13 cellular contexts compared by ENCODE assay signal in genomic region chr6:17381429-17382147, GRCh38. TPM values are rescaled to one million over a fixed set of nuclear protein-coding genes. Genes with fewer than 3 reads are reported as not detected.
DNase-seq lines count a peak whose midpoint lies in the region; ATAC-seq, FAIRE-seq and TF ChIP-seq lines count a peak whose summit lies in the region.
"Had no signal": no experiment of that assay in that cellular context is flagged by ENCODE, and none has a peak within 500 bp of the region (broad histone marks: within the 10 kb centered on the region; RNA-seq: fewer than 3 reads in every experiment).

No MANE protein-coding gene starts in this region.

- H3K79me2 ChIP-seq in HepG2 (ENCODE audit: insufficient read depth, low read length) = no peaks in the 10 kb centered on the region

- H2AFZ ChIP-seq in HepG2 (ENCODE audit: low read length) = no peak overlapping the region

- TF ChIP-seq RAD21 in HepG2 (CRISPR knock-in tag; IDR thresholded peaks at IDR 0.05) = no peak

- intact Hi-C loops in HepG2 (cut with micrococcal nuclease; ENCODE audit: unreplicated experiment) (no loop called here), right lobe of liver (cut with DNase I) (no loop called here), aorta (cut with DNase I) (no loop called here)

- H4K20me1 ChIP-seq in HepG2 (ENCODE audit: insufficient read depth, low read length) = no peaks in the 10 kb centered on the region

- ATAC-seq in HepG2 = no peak; the same call in 2 of the 3 replicates
- no peak for ATAC-seq in right lobe of liver
- peak; percentile 57 for ATAC-seq in aorta (ENCODE audit: low FRiP score)
- ATAC-seq: activated T-cell treated with anti-CD3 and anti-CD28 coated beads, Interleukin-2, amount 50 U/mL, for 72 hours had no signal

- BruUV-seq in HepG2 (replicated peaks; lab: Mats Ljungman, UMichigan) = no TSS peak

- H3K27me3 ChIP-seq in HepG2 (ENCODE audit: control insufficient read depth in 1 of 2, insufficient read depth in 2 of 2, low read length in 2 of 2) (no peaks in the 10 kb centered on the region; a peak in 1 of 5 replicates), right lobe of liver (no peaks in the 10 kb centered on the region), adipocyte (replicated peaks; ENCODE audit: control insufficient read depth, insufficient read depth, low read length) (no peaks in the 10 kb centered on the region), aorta (ENCODE audit: control insufficient read depth in 1 of 2, insufficient read depth in 2 of 2, low read length in 1 of 2) (no peaks in the 10 kb centered on the region)

- H3K36me3 ChIP-seq in HepG2 (replicated peaks in 1 of 2; ENCODE audit: control insufficient read depth in 1 of 2, insufficient read depth in 2 of 2, low read length in 2 of 2) (no peaks in the 10 kb centered on the region), right lobe of liver (no peaks in the 10 kb centered on the region), adipocyte (ENCODE audit: control insufficient read depth, insufficient read depth, low read length, severe bottlenecking) (no peaks in the 10 kb centered on the region), aorta (ENCODE audit: control insufficient read depth in 1 of 2, insufficient read depth in 2 of 2, low read length in 1 of 2) (no peaks in the 10 kb centered on the region)

- TF ChIP-seq EP300 in HepG2 (IDR thresholded peaks at IDR 0.05; ENCODE audit: low read depth in 2 of 2, low read length in 2 of 2) (no peak), HepG2 (CRISPR knock-in tag; IDR thresholded peaks at IDR 0.05; ENCODE audit: borderline replicate concordance) (no peak)

- DNase-seq in HepG2 (ENCODE audit: low spot score) = no peak
- no peak for DNase-seq in right lobe of liver
- peak; percentile 35 for DNase-seq in adipocyte (ENCODE audit: low read depth)
- peak; percentile 75 for DNase-seq in inferior parietal cortex (ENCODE audit: extremely low spot score)
- peak in 1 of 2 donors; percentile 51 for DNase-seq in aorta
- DNase-seq in NCI-H526 treated with DMSO at 0.1 percent for 48 hours (lab: John Stamatoyannopoulos, UW) = no peak
- no peak for DNase-seq in SK-N-DZ (ENCODE audit: low spot score)
- DNase-seq in HEK293T (ENCODE audit: extremely low spot score) = no peak
- DNase-seq: activated CD4-positive, CD25-positive, alpha-beta regulatory T cell; activated T-cell treated with anti-CD3 and anti-CD28 coated beads, Interleukin-2, amount 50 U/mL, for 72 hours; cerebellar nuclear complex; NCI-H2081 had no signal

- H3K4me3 ChIP-seq in HepG2 (replicated peaks in 1 of 3; ENCODE audit: insufficient read depth in 1 of 3, low read depth in 2 of 3, low read length in 3 of 3) = no peak overlapping the region
- no peak overlapping the region for H3K4me3 ChIP-seq in right lobe of liver
- no peak overlapping the region for H3K4me3 ChIP-seq in adipocyte (ENCODE audit: low read length)
- H3K4me3 ChIP-seq in aorta (ENCODE audit: low read length in 2 of 2) = no peak overlapping the region
- H3K4me3 ChIP-seq: lung had no signal

- peaks cover 13% of the 10 kb centered on the region for H3K4me1 ChIP-seq in HepG2 (ENCODE audit: insufficient read depth, low read length)
- H3K4me1 ChIP-seq in right lobe of liver = no peaks in the 10 kb centered on the region
- peaks cover 10% of the 10 kb centered on the region for H3K4me1 ChIP-seq in adipocyte (ENCODE audit: control insufficient read depth, insufficient read depth, low read length)
- no peaks in the 10 kb centered on the region for H3K4me1 ChIP-seq in aorta (ENCODE audit: control insufficient read depth in 1 of 2, insufficient read depth in 2 of 2, low read length in 2 of 2)

- TF ChIP-seq POLR2A in HepG2 (IDR thresholded peaks at IDR 0.05; ENCODE audit: insufficient read depth in 1 of 2, low read depth in 2 of 2, low read length in 2 of 2) (no peak), right lobe of liver (IDR thresholded peaks at IDR 0.05) (no peak)

- H3K9me3 ChIP-seq in HepG2 (ENCODE audit: low read length) (no peaks in the 10 kb centered on the region), right lobe of liver (no peaks in the 10 kb centered on the region), adipocyte (ENCODE audit: control insufficient read depth, low read length) (no peaks in the 10 kb centered on the region), aorta (ENCODE audit: control insufficient read depth, low read length) (no peaks in the 10 kb centered on the region)

- H3K4me2 ChIP-seq in HepG2 (ENCODE audit: low read depth, low read length) = no peak overlapping the region

- WGBS in HepG2 (ENCODE audit: low lambda C conversion rate) = 45% methylated on average over 7 of the region's 7 CpGs
- WGBS in right lobe of liver (ENCODE audit: insufficient coverage, low coverage, low lambda C conversion rate, missing lambda C conversion rate) = 57% methylated on average over 7 of the region's 7 CpGs
- 29 to 33% methylated on average over 7 of the region's 7 CpGs for WGBS in aorta, 2 donors

- in situ Hi-C loops in HepG2 (cut with HindIII; ENCODE audit: extremely low pct_ligation_motif_present, low pct_unique_long_range_greater_than_20kb) = no loop called here

- FAIRE-seq in HepG2 (lab: Jason Lieb, UNC) = no peak

- POLR2A ChIA-PET in HepG2 (lab: Yijun Ruan, JAX) = interaction anchor here (1.8 kb wide), 1 partner anchor 12 kb away, joined by 5 read pairs; the partner anchor contains the start of gene CAP2
- POLR2A ChIA-PET in HEK293T (lab: Yijun Ruan, JAX) = no interaction called here

- CTCF ChIA-PET in HepG2 (lab: Yijun Ruan, JAX; ENCODE audit: low intra/inter-chr PET ratio, low total read pairs) = no interaction called here
- CTCF ChIA-PET in HEK293T (lab: Yijun Ruan, JAX) = no interaction called here

- no peak overlapping the region for H3K9ac ChIP-seq in HepG2 (ENCODE audit: insufficient read depth, low read depth, low read length)
- no peak overlapping the region for H3K9ac ChIP-seq in adipocyte (ENCODE audit: low read length)

- H3K27ac ChIP-seq in HepG2 (ENCODE audit: extremely low read length, insufficient read depth, low read length) (no peak overlapping the region), right lobe of liver (no peak overlapping the region), aorta (ENCODE audit: low read depth in 1 of 2, low read length in 2 of 2) (no peak overlapping the region)

- TF ChIP-seq CTCF in HepG2 (CRISPR knock-in tag; IDR thresholded peaks at IDR 0.05) = no peak
- no peak for TF ChIP-seq CTCF in right lobe of liver (IDR thresholded peaks at IDR 0.05)

TF ChIP-seq in HepG2, 621 proteins besides CTCF, POLR2A, EP300 and RAD21 (continues in another document):
- TF ChIP-seq BCL6 (CRISPR knock-in tag; IDR thresholded peaks at IDR 0.05) (peak; percentile 80), FOSL2 (CRISPR knock-in tag; IDR thresholded peaks at IDR 0.05) (peak; percentile 23; the same call in 1 of the 2 replicates)

TF ChIP-seq in HEK293T, 16 proteins besides CTCF, POLR2A, EP300 and RAD21 (continues in another document):
- no peak for TF ChIP-seq BHLHE40 (IDR thresholded peaks at IDR 0.05; ENCODE audit: borderline replicate concordance)
- no peak for TF ChIP-seq ZNF384 (IDR thresholded peaks at IDR 0.05)
- no peak for TF ChIP-seq NFRKB (IDR thresholded peaks at IDR 0.05)
- TF ChIP-seq LEF1 (IDR thresholded peaks at IDR 0.05; ENCODE audit: borderline replicate concordance) = no peak
- no peak for TF ChIP-seq FOXM1 (IDR thresholded peaks at IDR 0.05; ENCODE audit: borderline replicate concordance)
- no peak for TF ChIP-seq ARNT (IDR thresholded peaks at IDR 0.05)
- TF ChIP-seq L3MBTL2 (conservative IDR thresholded peaks at IDR 0.05) = no peak
- TF ChIP-seq TARDBP (IDR thresholded peaks at IDR 0.05) = no peak
- no peak for TF ChIP-seq ELF4 (IDR thresholded peaks at IDR 0.05)
- TF ChIP-seq PKNOX1 (IDR thresholded peaks at IDR 0.05) = no peak
- TF ChIP-seq FOXK2 (IDR thresholded peaks at IDR 0.05) = no peak
- TF ChIP-seq HDGF (IDR thresholded peaks at IDR 0.05; ENCODE audit: borderline replicate concordance) = no peak
- TF ChIP-seq CTBP1 (IDR thresholded peaks at IDR 0.05; ENCODE audit: borderline replicate concordance) = no peak

RNA-seq across cellular contexts. Expression of gene CAP2, which starts 11.8 kb away (rescaled TPM):
- 7.9 and 8.8 TPM in 2 replicates for total RNA-seq in HepG2 (2016; rRNA removed; fragmentation: Illumina TruSeq; extraction: Trizol)
- total RNA-seq in HepG2 (2016; cell fraction: cytosol; rRNA removed; fragmentation: Illumina TruSeq; extraction: Trizol; ENCODE audit: low read depth) = 1.9 TPM in 2 replicates
- total RNA-seq in HepG2 (2016; cell fraction: insoluble cytoplasmic fraction; rRNA removed; fragmentation: Illumina TruSeq; extraction: Trizol) = 6.6 and 7.6 TPM in 2 replicates
- total RNA-seq in HepG2 (2016; cell fraction: membrane; rRNA removed; fragmentation: Illumina TruSeq; extraction: Trizol) = 3.4 and 4.3 TPM in 2 replicates
- total RNA-seq in HepG2 (2016; cell fraction: nucleus; rRNA removed; fragmentation: Illumina TruSeq; extraction: Trizol) = 6.9 and 9.0 TPM in 2 replicates
- polyA plus RNA-seq in HepG2 (2011; rRNA removed) = 35.7 and 53.1 TPM in 2 replicates
- polyA plus RNA-seq in HepG2 (2011; cell fraction: cytosol; rRNA removed) = 24.4 and 25.6 TPM in 2 replicates
- 50.2 and 52.1 TPM in 2 replicates for polyA plus RNA-seq in HepG2 (2011; cell fraction: nucleus; rRNA removed)
- polyA plus RNA-seq in HepG2 (2012) = 29.4 and 36.2 TPM in 2 replicates
- 0.93 and 1.5 TPM in 2 replicates for polyA plus RNA-seq in HepG2 (2016; cell fraction: cytosol; fragmentation: Illumina TruSeq; extraction: Trizol; ENCODE audit: low read depth)
- polyA plus RNA-seq in HepG2 (2016; cell fraction: insoluble cytoplasmic fraction; fragmentation: Illumina TruSeq; extraction: Trizol; ENCODE audit: low read depth) = 11.5 and 12.1 TPM in 2 replicates
- polyA plus RNA-seq in HepG2 (2016; cell fraction: membrane; fragmentation: Illumina TruSeq; extraction: Trizol; ENCODE audit: low read depth) = 2.0 and 2.6 TPM in 2 replicates
- 17.9 and 19.7 TPM in 2 replicates for polyA plus RNA-seq in HepG2 (2016; cell fraction: nucleus; fragmentation: Illumina TruSeq; extraction: Trizol; ENCODE audit: insufficient read depth, low read depth)
- polyA minus RNA-seq in HepG2 (2011; rRNA and poly(A)+ RNA removed; ENCODE audit: low replicate concordance) = 15.5 and 33.6 TPM in 2 replicates
- 26.6 and 28.9 TPM in 2 replicates for polyA minus RNA-seq in HepG2 (2011; cell fraction: cytosol; rRNA and poly(A)+ RNA removed)
- 42.9 and 47.0 TPM in 2 replicates for polyA minus RNA-seq in HepG2 (2011; cell fraction: nucleus; rRNA and poly(A)+ RNA removed)
- 1 to 10 TPM; 2.1 to 7.4 (median 6.1) TPM for total RNA-seq in right lobe of liver
- 10 to 100 TPM; 21.2 to 28.4 TPM for total RNA-seq in aorta
- 10 to 100 TPM; 22.7 to 25.4 TPM for polyA plus RNA-seq in aorta
- polyA plus RNA-seq in SK-N-DZ (2014; cell fraction: cytosol; rRNA removed) = 10.4 and 11.0 TPM in 2 replicates
- polyA plus RNA-seq in SK-N-DZ (2014; cell fraction: nucleus; rRNA removed) = 8.7 and 11.7 TPM in 2 replicates
- total RNA-seq: activated T-cell treated with anti-CD3 and anti-CD28 coated beads, Interleukin-2, amount 50 U/mL, for 72 hours had no signal

Comparison
In these comparisons a context has a peak if more than half of its experiments do, and no peak if none do; other contexts are left out.
1. DNase-seq: peak in adipocyte (single experiment) and inferior parietal cortex (single experiment); none in HepG2 (single experiment), right lobe of liver (0 of 3), NCI-H526 treated with DMSO at 0.1 percent for 48 hours (single experiment), SK-N-DZ (single experiment) and HEK293T (single experiment).